In genomic region chr6:21694168-21694567, GRCh38 we compare ENCODE assay signal across 23 cellular contexts.
"Had no signal": no experiment of that assay in that cellular context is flagged by ENCODE, and none has a peak within 500 bp of the region (broad histone marks: within the 10 kb centered on the region; RNA-seq: fewer than 3 reads in every experiment).

No MANE protein-coding gene starts in this region.

- H3K4me1 Mint-ChIP-seq: activated T-helper 17 cell treated with anti-CD3 and anti-CD28 coated beads, Interleukin-2, amount 50 U/mL, for 72 hours; stimulated activated effector memory CD8-positive, alpha-beta T cell treated with anti-CD3 and anti-CD28 coated beads, Interleukin-12 subunit alpha, Interleukin-12 subunit beta, amount 100 ng/mL, for 72 hours had no signal

- H3K9me3 Mint-ChIP-seq: activated naive CD4-positive, alpha-beta T cell treated with anti-CD3 and anti-CD28 coated beads, Interleukin-2, amount 50 U/mL, for 72 hours; activated T-cell treated with anti-CD3 and anti-CD28 coated beads, Interleukin-2, amount 50 U/mL, for 24 hours; activated T-helper 17 cell treated with anti-CD3 and anti-CD28 coated beads, Interleukin-2, amount 50 U/mL, for 72 hours had no signal

- ATAC-seq: activated naive CD4-positive, alpha-beta T cell treated with anti-CD3 and anti-CD28 coated beads, Interleukin-2, amount 50 U/mL, for 72 hours; activated T-helper 17 cell treated with anti-CD3 and anti-CD28 coated beads, Interleukin-2, amount 50 U/mL, for 72 hours; foreskin keratinocyte; sciatic nerve; stimulated activated effector memory CD8-positive, alpha-beta T cell treated with anti-CD3 and anti-CD28 coated beads, Interleukin-12 subunit alpha, Interleukin-12 subunit beta, amount 100 ng/mL, for 72 hours had no signal

- H3K4me2 ChIP-seq: hepatocyte had no signal

- H3K9me3 ChIP-seq: stomach, suprapubic skin, transverse colon, vagina had no signal

- H3K4me3 ChIP-seq: hepatocyte, stomach, suprapubic skin, transverse colon, vagina had no signal

- H3K27ac Mint-ChIP-seq: activated naive CD4-positive, alpha-beta T cell treated with anti-CD3 and anti-CD28 coated beads, Interleukin-2, amount 50 U/mL, for 72 hours; activated T-cell treated with anti-CD3 and anti-CD28 coated beads, Interleukin-2, amount 50 U/mL, for 24 hours; activated T-helper 17 cell treated with anti-CD3 and anti-CD28 coated beads, Interleukin-2, amount 50 U/mL, for 72 hours; stimulated activated effector memory CD8-positive, alpha-beta T cell treated with anti-CD3 and anti-CD28 coated beads, Interleukin-12 subunit alpha, Interleukin-12 subunit beta, amount 100 ng/mL, for 72 hours had no signal

- H3K36me3 Mint-ChIP-seq: activated naive CD4-positive, alpha-beta T cell treated with anti-CD3 and anti-CD28 coated beads, Interleukin-2, amount 50 U/mL, for 72 hours; stimulated activated effector memory CD8-positive, alpha-beta T cell treated with anti-CD3 and anti-CD28 coated beads, Interleukin-12 subunit alpha, Interleukin-12 subunit beta, amount 100 ng/mL, for 72 hours had no signal

- H2AFZ ChIP-seq: hepatocyte had no signal

- H3K4me3 Mint-ChIP-seq: activated T-cell treated with anti-CD3 and anti-CD28 coated beads, Interleukin-2, amount 50 U/mL, for 24 hours; activated T-helper 17 cell treated with anti-CD3 and anti-CD28 coated beads, Interleukin-2, amount 50 U/mL, for 72 hours; stimulated activated effector memory CD8-positive, alpha-beta T cell treated with anti-CD3 and anti-CD28 coated beads, Interleukin-12 subunit alpha, Interleukin-12 subunit beta, amount 100 ng/mL, for 72 hours had no signal

- H3K4me1 ChIP-seq: foreskin keratinocyte, stomach, suprapubic skin, transverse colon, vagina had no signal

- H3K27me3 Mint-ChIP-seq: activated T-cell treated with anti-CD3 and anti-CD28 coated beads, Interleukin-2, amount 50 U/mL, for 24 hours had no signal

- H3K36me3 ChIP-seq: brain microvascular endothelial cell, stomach, suprapubic skin, transverse colon, vagina had no signal

- H3K27ac ChIP-seq: brain microvascular endothelial cell, foreskin keratinocyte, hepatocyte, stomach, suprapubic skin, transverse colon, vagina had no signal

- DNase-seq: activated CD4-positive, alpha-beta T cell treated with anti-CD3 and anti-CD28 coated beads, Interleukin-2, amount 50 U/mL, for 4 hours; activated CD8-positive, alpha-beta memory T cell treated with anti-CD3 and anti-CD28 coated beads for 24 hours; activated CD8-positive, alpha-beta memory T cell treated with anti-CD3 and anti-CD28 coated beads, Interleukin-2, amount 50 U/mL, for 4 hours; activated T-cell treated with anti-CD3 and anti-CD28 coated beads, Interleukin-2, amount 50 U/mL, for 24 hours; aorta; brain microvascular endothelial cell; caudate nucleus; dermis blood vessel endothelial cell; effector CD8-positive, alpha-beta T cell; erythroblast; foreskin keratinocyte; nucleus accumbens; small intestine; stimulated activated CD4-positive, alpha-beta T cell treated with anti-CD3 and anti-CD28 coated beads, Interleukin-2, amount 100 ng/mL, for 24 hours; stomach; transverse colon had no signal

- H3K27me3 ChIP-seq: brain microvascular endothelial cell, foreskin keratinocyte, hepatocyte, stomach, suprapubic skin, transverse colon, vagina had no signal
